8 cellular contexts compared by ENCODE assay signal in the genomic region with DNA sequence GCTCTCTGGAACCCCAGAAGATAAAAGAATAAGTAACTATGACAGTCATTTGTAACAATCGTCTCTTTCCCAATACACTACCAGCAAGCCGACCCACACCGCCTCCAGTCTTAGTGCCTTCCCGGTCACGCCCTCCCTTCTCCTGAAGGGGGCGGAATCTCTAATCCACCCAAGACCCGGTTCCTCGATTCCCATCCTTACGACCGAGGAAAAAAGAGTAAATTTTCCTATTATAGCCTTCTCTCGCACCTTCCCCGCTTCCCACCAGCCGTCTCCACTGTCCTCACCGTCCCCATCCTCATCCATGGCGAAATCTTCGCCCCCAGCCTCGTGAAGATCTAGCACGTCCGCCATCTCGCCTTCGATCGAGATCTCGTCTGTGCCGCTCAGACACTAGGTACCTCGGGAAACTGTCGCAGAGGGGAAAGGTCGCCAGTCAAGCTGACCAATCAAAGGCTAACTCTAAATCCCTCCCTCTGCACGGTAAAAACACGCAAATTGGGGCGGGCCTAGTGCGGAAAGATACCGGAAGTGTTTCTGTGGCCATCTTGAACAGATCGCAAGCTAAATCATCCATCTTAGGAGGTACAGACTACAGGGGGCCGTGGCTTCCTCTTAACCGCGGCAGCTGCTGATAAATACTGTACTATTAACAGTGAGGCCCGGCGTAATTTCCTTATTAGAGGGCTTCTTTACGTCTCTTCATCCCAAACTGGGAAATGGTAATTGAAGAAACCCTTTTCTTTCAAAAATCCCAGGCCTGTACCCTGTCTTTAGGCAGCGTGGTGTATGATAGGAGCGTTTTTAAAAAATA. TPM values are rescaled to one million over a fixed set of nuclear protein-coding genes. Genes with fewer than 3 reads are reported as not detected.
A peak's percentile ranks its signal among the peaks of the same experiment; 100 is the strongest.
DNase-seq lines count a peak whose midpoint lies in the region; ATAC-seq and TF ChIP-seq lines count a peak whose summit lies in the region.

Gene RBM8A, minus strand, starts transcription at position 412 of the 814 bp plus-strand sequence. Its CDS starts 58 bp downstream, at position 354.

- H3K4me3 Mint-ChIP-seq in activated T-cell treated with anti-CD3 and anti-CD28 coated beads, Interleukin-2, amount 50 U/mL, for 4 hours = no peak within 1 kb of the TSS

- H3K27me3 ChIP-seq in DOHH2 (ENCODE audit: control insufficient read depth, low read length) = no peaks in the 10 kb centered on the region
- H3K27me3 ChIP-seq in KMS-11 (ENCODE audit: insufficient read depth, low read depth) = no peaks in the 10 kb centered on the region
- no peaks in the 10 kb centered on the region for H3K27me3 ChIP-seq in Panc1 (ENCODE audit: control insufficient read depth, insufficient read depth, low read length)
- no peaks in the 10 kb centered on the region for H3K27me3 ChIP-seq in esophagus muscularis mucosa
- H3K27me3 ChIP-seq in muscle layer of duodenum (ENCODE audit: low read depth, low read length) = no peaks in the 10 kb centered on the region

- peak within 1 kb of the TSS; percentile 73 for H2AFZ ChIP-seq in KMS-11 (ENCODE audit: low read depth)

- TF ChIP-seq POLR2A in esophagus muscularis mucosa (IDR thresholded peaks at IDR 0.05; ENCODE audit: low read depth) = peak; percentile 97

- no peak for TF ChIP-seq EP300 in esophagus muscularis mucosa (IDR thresholded peaks at IDR 0.05)

- H3K27me3 Mint-ChIP-seq in activated T-cell treated with anti-CD3 and anti-CD28 coated beads, Interleukin-2, amount 50 U/mL, for 4 hours (ENCODE audit: low read depth) = no peaks in the 10 kb centered on the region

- peak within 1 kb of the TSS; percentile 80 for H3K9ac ChIP-seq in KMS-11

- DNase-seq in Panc1 (ENCODE audit: low read depth, low spot score) (peak; percentile 98), esophagus muscularis mucosa (ENCODE audit: extremely low spot score) (peak; percentile 99)
- DNase-seq in activated T-cell treated with anti-CD3 and anti-CD28 coated beads, Interleukin-2, amount 50 U/mL, for 4 hours = peak; percentile 91
- peak; percentile 89 to 96 for DNase-seq in stimulated activated CD8-positive, alpha-beta memory T cell treated with anti-CD3 and anti-CD28 coated beads, Interleukin-7, amount 100 ng/mL, for 4 hours (ENCODE audit: low read depth in 2 of 2)

- WGBS in esophagus muscularis mucosa = 2% methylated on average over 40 of the region's 41 CpGs

- CTCF ChIA-PET in Panc1 (lab: Charles Lee) = interaction anchor here (0.6 to 1.0 kb wide), 5 partner anchors 22 to 82 kb away, joined by 3 to 7 read pairs (median 6); partner anchors contain the start of gene NUDT17

- peaks cover 24% of the 10 kb centered on the region for H3K4me1 Mint-ChIP-seq in activated T-cell treated with anti-CD3 and anti-CD28 coated beads, Interleukin-2, amount 50 U/mL, for 4 hours (ENCODE audit: low read depth)

- peak; percentile 95 for ATAC-seq in GM21737 (IDR thresholded peaks at IDR 0.05; ENCODE audit: unreplicated experiment)
- ATAC-seq in Panc1 = peak; percentile 99
- peak; percentile 93 to 95 for ATAC-seq in activated T-cell treated with anti-CD3 and anti-CD28 coated beads, Interleukin-2, amount 50 U/mL, for 4 hours

- peak within 1 kb of the TSS; percentile 87 for H3K4me3 ChIP-seq in DOHH2 (ENCODE audit: low read length)
- peak within 1 kb of the TSS; percentile 100 for H3K4me3 ChIP-seq in KMS-11 (IDR thresholded peaks at IDR 0.05; ENCODE audit: insufficient read depth, low read depth, low read length)
- peak within 1 kb of the TSS; percentile 74 to 99 for H3K4me3 ChIP-seq in Panc1 (ENCODE audit: low read depth in 2 of 2, low read length in 2 of 2)
- peak within 1 kb of the TSS; percentile 71 to 85 (median 77) for H3K4me3 ChIP-seq in esophagus muscularis mucosa
- peak within 1 kb of the TSS; percentile 79 to 97 for H3K4me3 ChIP-seq in muscle layer of duodenum (ENCODE audit: low read depth in 1 of 2, low read length in 2 of 2)

- intact Hi-C loops in Panc1 (cut with micrococcal nuclease; ENCODE audit: unreplicated experiment) (no loop called here), esophagus muscularis mucosa (cut with DNase I) (loop anchor here (5.0 kb wide), 1 partner anchor 35 kb away; the partner anchor contains the start of genes ANKRD34A and POLR3GL)

- peaks cover 38% of the 10 kb centered on the region for H3F3A ChIP-seq in DOHH2 (ENCODE audit: control insufficient read depth, insufficient read depth)

- H3K9me3 ChIP-seq in DOHH2 (ENCODE audit: control insufficient read depth, insufficient read depth, low read length) (no peaks in the 10 kb centered on the region), Panc1 (ENCODE audit: control insufficient read depth, insufficient read depth, low read depth, low read length) (no peaks in the 10 kb centered on the region), esophagus muscularis mucosa (no peaks in the 10 kb centered on the region), muscle layer of duodenum (ENCODE audit: control insufficient read depth in 1 of 2, low read length in 2 of 2) (no peaks in the 10 kb centered on the region)

- H3K27ac ChIP-seq in DOHH2 (ENCODE audit: low read depth, low read length) (peak within 1 kb of the TSS; percentile 86), KMS-11 (peak within 1 kb of the TSS; percentile 75), Panc1 (ENCODE audit: low read length) (peak within 1 kb of the TSS; percentile 100), esophagus muscularis mucosa (replicated peaks in 1 of 4) (peak within 1 kb of the TSS; percentile 87 to 96 (median 94)), muscle layer of duodenum (ENCODE audit: low read length) (peak within 1 kb of the TSS; percentile 100)

- H3K4me1 ChIP-seq in DOHH2 (ENCODE audit: control insufficient read depth, low read length) (peaks cover 22% of the 10 kb centered on the region), KMS-11 (ENCODE audit: low read depth, poor library complexity, severe bottlenecking) (peaks cover 18% of the 10 kb centered on the region), Panc1 (ENCODE audit: control insufficient read depth, insufficient read depth, low read length) (peaks cover 18% of the 10 kb centered on the region), esophagus muscularis mucosa (peaks cover 10 to 25% (median 23%) of the 10 kb centered on the region in 4 donors), muscle layer of duodenum (ENCODE audit: control insufficient read depth in 1 of 2, insufficient read depth in 2 of 2, low read length in 2 of 2) (peaks cover 13 to 16% of the 10 kb centered on the region in 2 donors)

- H3K4me2 ChIP-seq in DOHH2 (ENCODE audit: low read length) = peak within 1 kb of the TSS; percentile 83
- peak within 1 kb of the TSS; percentile 89 for H3K4me2 ChIP-seq in KMS-11

- POLR2A ChIA-PET in Panc1 (lab: Charles Lee) = interaction anchor here (0.5 to 2.4 kb wide), 8 partner anchors 9 to 174 kb away, joined by 3 to 16 read pairs (median 7); partner anchors contain the start of genes ANKRD34A, LIX1L, PEX11B and POLR3GL

- BruUV-seq in Panc1 (replicated peaks; lab: Mats Ljungman, UMichigan) = no TSS peak

- H3K36me3 Mint-ChIP-seq in activated T-cell treated with anti-CD3 and anti-CD28 coated beads, Interleukin-2, amount 50 U/mL, for 4 hours (ENCODE audit: insufficient read depth) = peaks cover 6% of the 10 kb centered on the region

- H3K36me3 ChIP-seq in DOHH2 (ENCODE audit: control insufficient read depth, low read length) (peaks cover 36% of the 10 kb centered on the region), KMS-11 (ENCODE audit: insufficient read depth) (peaks cover 7% of the 10 kb centered on the region; the same call in 1 of the 2 replicates), Panc1 (ENCODE audit: control insufficient read depth, insufficient read depth, low read length) (peaks cover 16% of the 10 kb centered on the region), esophagus muscularis mucosa (peaks cover 0 to 49% (median 20%) of the 10 kb centered on the region in 4 donors), muscle layer of duodenum (ENCODE audit: control insufficient read depth in 1 of 2, insufficient read depth in 2 of 2, low read length in 2 of 2) (peaks cover 9 to 11% of the 10 kb centered on the region in 2 donors)

- H3K9me2 ChIP-seq in DOHH2 (replicated peaks; ENCODE audit: control insufficient read depth, low read length) = no peaks in the 10 kb centered on the region

- H4K20me1 ChIP-seq in DOHH2 (ENCODE audit: control insufficient read depth, insufficient read depth, low read depth, low read length) (peaks cover 8% of the 10 kb centered on the region; the same call in 1 of the 2 replicates), KMS-11 (ENCODE audit: insufficient read depth) (no peaks in the 10 kb centered on the region)

- H3K9me3 Mint-ChIP-seq in activated T-cell treated with anti-CD3 and anti-CD28 coated beads, Interleukin-2, amount 50 U/mL, for 4 hours = no peaks in the 10 kb centered on the region

- in situ Hi-C loops in Panc1 (cut with HindIII; ENCODE audit: low pct_unique_long_range_greater_than_20kb, low sequenced_read_pairs) = no loop called here

- H3K79me2 ChIP-seq in DOHH2 (ENCODE audit: control insufficient read depth, low read length) (peaks cover 29% of the 10 kb centered on the region), KMS-11 (ENCODE audit: insufficient read depth, low read depth) (peaks cover 28% of the 10 kb centered on the region)

- TF ChIP-seq CTCF in DOHH2 (IDR thresholded peaks at IDR 0.05; ENCODE audit: low read depth, low read length, poor library complexity, severe bottlenecking) (peak; percentile 87), KMS-11 (conservative IDR thresholded peaks at IDR 0.05; ENCODE audit: low read depth, low read length) (peak; percentile 99), Panc1 (IDR thresholded peaks at IDR 0.05) (peak; percentile 80), esophagus muscularis mucosa (IDR thresholded peaks at IDR 0.05) (peak; percentile 67 to 81 (median 69))

RNA-seq across cellular contexts. Expression of gene RBM8A, which starts in this region (rescaled TPM):
- total RNA-seq in Panc1 (2021; ENCODE audit: unreplicated experiment) = 172 TPM
- polyA plus RNA-seq in Panc1 (2012; ENCODE audit: insufficient read length) = 208 TPM
- 100 to 1,000 TPM; 603 to 609 (median 606) TPM for total RNA-seq in activated T-cell treated with anti-CD3 and anti-CD28 coated beads, Interleukin-2, amount 50 U/mL, for 4 hours
- 100 to 1,000 TPM in 1 of 4 donors, 10 to 100 TPM in 3; 42.8 to 119 (median 69.7) TPM for total RNA-seq in esophagus muscularis mucosa

Comparison
In these comparisons a context has a peak if more than half of its experiments do, and no peak if none do; other contexts are left out.
1. Peak in every context shown above with its lines: DNase-seq, ATAC-seq, H3K4me3 ChIP-seq and H3K27ac ChIP-seq.